ENCODE assay signal across 8 cellular contexts in the genomic region with DNA sequence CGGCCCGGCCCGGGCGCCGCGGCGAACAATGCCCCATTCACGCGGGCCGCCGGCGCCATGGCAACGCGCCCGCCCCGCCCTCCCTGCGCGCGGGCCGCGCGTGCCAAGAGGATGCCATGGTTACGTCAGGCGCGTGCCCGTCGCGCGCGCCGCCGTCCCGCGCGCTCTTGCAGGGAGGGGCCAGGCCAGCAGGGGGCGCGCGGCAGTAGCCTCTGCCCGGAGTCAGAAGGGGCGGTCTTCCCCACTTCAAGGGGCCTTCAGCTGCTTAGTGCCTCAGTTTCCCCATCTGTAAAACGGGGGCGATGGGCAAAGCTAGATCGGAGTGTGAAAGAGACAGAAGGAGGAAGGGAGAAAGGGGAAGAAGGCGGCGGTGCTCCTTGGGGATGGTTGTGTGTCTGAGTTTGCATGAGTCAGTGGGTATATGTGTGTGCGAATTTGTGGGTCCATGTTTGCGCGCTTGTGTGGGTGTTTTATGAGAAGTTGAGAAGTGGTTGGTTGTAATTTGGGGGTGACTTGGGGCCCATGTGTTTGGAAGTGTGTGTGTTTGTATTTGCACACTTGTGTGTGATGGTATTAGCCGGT. TPM values are rescaled to one million over a fixed set of nuclear protein-coding genes. Genes with fewer than 3 reads are reported as not detected.
DNase-seq lines count a peak whose midpoint lies in the region; ATAC-seq, FAIRE-seq and TF ChIP-seq lines count a peak whose summit lies in the region.

No MANE protein-coding gene starts in this region.

- no peaks in the 10 kb centered on the region for H3K79me2 ChIP-seq in keratinocyte (ENCODE audit: control insufficient read depth, insufficient read depth, low read length)

- no peak for TF ChIP-seq EP300 in A549 (IDR thresholded peaks at IDR 0.05)

- CTCF ChIA-PET in A549 (lab: Yijun Ruan, JAX): interaction anchor here (0.6 to 16.3 kb wide), 21 partner anchors 9 to 280 kb away, joined by 3 to 309 read pairs (median 5); no protein-coding TSS in a partner anchor

- POLR2A ChIA-PET in A549 (lab: Yijun Ruan, JAX): interaction anchor here (1.6 kb wide), 1 partner anchor 78 kb away, joined by 5 read pairs; no protein-coding TSS in a partner anchor

- H3K9me1 ChIP-seq in keratinocyte (ENCODE audit: control insufficient read depth, extremely low read depth, insufficient read depth, low read length): no peaks in the 10 kb centered on the region

- TF ChIP-seq RAD21 in A549 (conservative IDR thresholded peaks at IDR 0.05 in 1 of 2, IDR thresholded peaks at IDR 0.05 in 1 of 2): peak; percentile 57 to 76

- no peaks in the 10 kb centered on the region for H4K20me1 ChIP-seq in keratinocyte (ENCODE audit: control insufficient read depth, extremely low read depth, insufficient read depth, low read length)

- H3K27me3 ChIP-seq in breast epithelium: no peaks in the 10 kb centered on the region
- H3K27me3 ChIP-seq in keratinocyte (ENCODE audit: control insufficient read depth, extremely low read depth, insufficient read depth, low read length): no peaks in the 10 kb centered on the region

- intact Hi-C loops in breast epithelium (cut with DNase I; ENCODE audit: low total_unique reads): loop anchor here (1.0 kb wide), 1 partner anchor 106 kb away; no protein-coding TSS in a partner anchor

- ATAC-seq in A549 (peak; percentile 72 to 77), GM18502 (IDR thresholded peaks at IDR 0.05; ENCODE audit: poor library complexity, unreplicated experiment) (peak; percentile 46), HG03439 (IDR thresholded peaks at IDR 0.05; ENCODE audit: unreplicated experiment) (no peak)

- no peak for TF ChIP-seq POLR2A in A549 (IDR thresholded peaks at IDR 0.05; ENCODE audit: low read length)
- no peak for TF ChIP-seq POLR2A in breast epithelium (IDR thresholded peaks at IDR 0.05)

- no peak overlapping the region for H2AFZ ChIP-seq in keratinocyte (ENCODE audit: control insufficient read depth, low read length)

- dilution Hi-C loops in keratinocyte (cut with MboI; ENCODE audit: extremely low pct_ligation_motif_present, low sequenced_read_pairs): no loop called here

- TF ChIP-seq CTCF in A549 (IDR thresholded peaks at IDR 0.05) (peak; percentile 83), WI38 (IDR thresholded peaks at IDR 0.05; ENCODE audit: low read depth, low read length) (peak; percentile 80), breast epithelium (IDR thresholded peaks at IDR 0.05) (peak; percentile 95 to 98 (median 96)), keratinocyte (optimal IDR thresholded peaks at IDR 0.05 in 1 of 3, IDR thresholded peaks at IDR 0.05 in 1 of 3, conservative IDR thresholded peaks at IDR 0.05 in 1 of 3; ENCODE audit: extremely low read depth in 1 of 3, insufficient read depth in 2 of 3, low read length in 3 of 3) (peak; percentile 77 to 91 (median 91))

- H3K4me1 ChIP-seq in A549 (0 out of 3 replicates have a peak, but pooled peaks cover 3% of the 10 kb centered on the region), breast epithelium (peaks cover 0 to 7% of the 10 kb centered on the region in 2 donors), keratinocyte (ENCODE audit: control insufficient read depth, extremely low read depth, insufficient read depth, low read length) (no peaks in the 10 kb centered on the region)

- FAIRE-seq in A549 (lab: Jason Lieb, UNC): no peak
- FAIRE-seq in keratinocyte (lab: Jason Lieb, UNC): no peak

- peak overlapping the region; percentile 80 for H3K4me2 ChIP-seq in A549
- H3K4me2 ChIP-seq in keratinocyte (ENCODE audit: control insufficient read depth, extremely low read depth, insufficient read depth, low read depth, low read length): peak overlapping the region; percentile 41

- H3K9ac ChIP-seq in keratinocyte (ENCODE audit: control insufficient read depth, extremely low read depth, insufficient read depth, low read length): peak overlapping the region; percentile 14

- H3K4me3 ChIP-seq in A549 (peak overlapping the region; percentile 42), WI38 (ENCODE audit: low read depth, low read length) (peak overlapping the region; percentile 48), breast epithelium (peak overlapping the region in 2 of 3 donors; percentile 44 to 53), keratinocyte (ENCODE audit: control insufficient read depth in 2 of 3, extremely low read depth in 1 of 3, insufficient read depth in 2 of 3, low read depth in 1 of 3, low read length in 3 of 3) (peak overlapping the region in 2 of 3 experiments; percentile 7 to 17)

- WGBS in A549 (ENCODE audit: missing lambda C conversion rate): 29% methylated on average over 9 of the region's 49 CpGs

- H3K36me3 ChIP-seq in breast epithelium: no peaks in the 10 kb centered on the region
- no peaks in the 10 kb centered on the region for H3K36me3 ChIP-seq in keratinocyte (ENCODE audit: control insufficient read depth in 2 of 2, extremely low read depth in 1 of 2, insufficient read depth in 2 of 2, low read length in 2 of 2)

- DNase-seq in A549 (ENCODE audit: low read depth in 1 of 2, low spot score in 1 of 2) (peak; percentile 52 to 78), NCI-H1694 treated with DMSO at 0.1 percent for 48 hours (lab: John Stamatoyannopoulos, UW) (peak; percentile 37), breast epithelium (ENCODE audit: low spot score in 2 of 2) (peak; percentile 74 to 78), keratinocyte (ENCODE audit: low read depth, low spot score) (no peak)
- DNase-seq in stimulated activated CD4-positive, alpha-beta T cell treated with anti-CD3 and anti-CD28 coated beads, Interleukin-15, amount 100 ng/mL, for 1 hour (ENCODE audit: low read depth in 1 of 2, low spot score in 1 of 2): peak; percentile 70 to 79

- no peaks in the 10 kb centered on the region for H3K9me3 ChIP-seq in A549
- H3K9me3 ChIP-seq in breast epithelium: no peaks in the 10 kb centered on the region
- no peaks in the 10 kb centered on the region for H3K9me3 ChIP-seq in keratinocyte (ENCODE audit: control insufficient read depth, low read depth, low read length)

- peak overlapping the region; percentile 58 to 84 for H3K27ac ChIP-seq in A549
- H3K27ac ChIP-seq in breast epithelium: peak overlapping the region in 1 of 2 donors; percentile 84
- H3K27ac ChIP-seq in keratinocyte (ENCODE audit: control insufficient read depth, insufficient read depth, low read length): no peak overlapping the region

RNA-seq across cellular contexts. Expression of a gene that starts 11.6 kb away (rescaled TPM):
- polyA plus RNA-seq in A549 (2011; rRNA removed) (0.52 and 1.0 TPM in 2 replicates), A549 (2017; fragmentation: RNase III; extraction: RNeasy Plus Mini Kit Qiagen cat#74134 plus additional on column Dnase treatment) (3.0 to 4.5 TPM (median 3.0 TPM) in 3 replicates), keratinocyte (3.1 to 21.4 TPM (median 5.2 TPM) in 3 replicates)
- 1.1 and 1.5 TPM in 2 replicates for polyA plus RNA-seq in A549 (2012; cell fraction: cytosol; rRNA removed)
- 1.5 and 2.0 TPM in 2 replicates for polyA plus RNA-seq in A549 (2012; cell fraction: nucleus; rRNA removed)
- polyA minus RNA-seq in A549 (2011; rRNA and poly(A)+ RNA removed): 1.1 and 2.5 TPM in 2 replicates
- 10 to 100 TPM; 43.6 to 53.9 (median 52.8) TPM for total RNA-seq in breast epithelium
- 13.1 TPM for polyA plus RNA-seq in keratinocyte (2011; ENCODE audit: low read depth)
- polyA plus RNA-seq in keratinocyte (2011; cell fraction: cytosol; rRNA removed): 8.8 and 19.1 TPM in 2 replicates
- 16.8 and 22.7 TPM in 2 replicates for polyA plus RNA-seq in keratinocyte (2011; cell fraction: nucleus; rRNA removed)
- 11.9 and 50.9 TPM in 2 replicates for polyA plus RNA-seq in keratinocyte (2012; ENCODE audit: low replicate concordance)
- polyA minus RNA-seq in keratinocyte: 8.7 to 101 TPM (median 9.2 TPM) in 3 replicates
- polyA minus RNA-seq in keratinocyte (2011; cell fraction: cytosol; rRNA and poly(A)+ RNA removed): 22.1 TPM
- 9.8 and 16.2 TPM in 2 replicates for polyA minus RNA-seq in keratinocyte (2011; cell fraction: nucleus; rRNA and poly(A)+ RNA removed)

RNA-seq across cellular contexts. Expression of a gene that starts 14.3 kb away (rescaled TPM):
- polyA plus RNA-seq in A549 (2011; rRNA removed) (0.12 and 0.16 TPM in 2 replicates), A549 (2017; fragmentation: RNase III; extraction: RNeasy Plus Mini Kit Qiagen cat#74134 plus additional on column Dnase treatment) (0.12 to 0.21 TPM (median 0.14 TPM) in 3 replicates), keratinocyte (0.09 TPM in 1 of 3 replicates, not detected in the others)
- 0.16 and 0.19 TPM in 2 replicates for polyA plus RNA-seq in A549 (2012; cell fraction: cytosol; rRNA removed)
- polyA plus RNA-seq in A549 (2012; cell fraction: nucleus; rRNA removed): 0.35 and 0.54 TPM in 2 replicates
- 0.08 TPM in 1 of 2 replicates, not detected in the other for polyA minus RNA-seq in A549 (2011; rRNA and poly(A)+ RNA removed)
- total RNA-seq in breast epithelium: not detected
- not detected for polyA plus RNA-seq in keratinocyte (2011; ENCODE audit: low read depth)
- not detected in 2 replicates for polyA plus RNA-seq in keratinocyte (2011; cell fraction: cytosol; rRNA removed)
- 0.06 and 0.08 TPM in 2 replicates for polyA plus RNA-seq in keratinocyte (2011; cell fraction: nucleus; rRNA removed)
- polyA plus RNA-seq in keratinocyte (2012; ENCODE audit: low replicate concordance): 0.06 TPM in 1 of 2 replicates, not detected in the other
- not detected in 3 replicates for polyA minus RNA-seq in keratinocyte
- not detected for polyA minus RNA-seq in keratinocyte (2011; cell fraction: cytosol; rRNA and poly(A)+ RNA removed)
- not detected in 2 replicates for polyA minus RNA-seq in keratinocyte (2011; cell fraction: nucleus; rRNA and poly(A)+ RNA removed)

RNA-seq across cellular contexts. Expression of a gene that starts 26.6 kb away (rescaled TPM):
- polyA plus RNA-seq in A549 (2011; rRNA removed): 18.3 and 26.4 TPM in 2 replicates
- polyA plus RNA-seq in A549 (2012; cell fraction: cytosol; rRNA removed): 74.9 and 82.7 TPM in 2 replicates
- polyA plus RNA-seq in A549 (2012; cell fraction: nucleus; rRNA removed): 37.7 and 45.3 TPM in 2 replicates
- 30.7 to 31.9 TPM (median 31.1 TPM) in 3 replicates for polyA plus RNA-seq in A549 (2017; fragmentation: RNase III; extraction: RNeasy Plus Mini Kit Qiagen cat#74134 plus additional on column Dnase treatment)
- 3.5 and 3.8 TPM in 2 replicates for polyA minus RNA-seq in A549 (2011; rRNA and poly(A)+ RNA removed)
- 10 to 100 TPM; 30.3 to 44.2 (median 31.5) TPM for total RNA-seq in breast epithelium
- polyA plus RNA-seq in keratinocyte: 27.8 to 38.4 TPM (median 35.5 TPM) in 3 replicates
- 22.7 TPM for polyA plus RNA-seq in keratinocyte (2011; ENCODE audit: low read depth)
- polyA plus RNA-seq in keratinocyte (2011; cell fraction: cytosol; rRNA removed): 10.8 and 29.0 TPM in 2 replicates
- 9.8 and 10.6 TPM in 2 replicates for polyA plus RNA-seq in keratinocyte (2011; cell fraction: nucleus; rRNA removed)
- 18.1 and 56.9 TPM in 2 replicates for polyA plus RNA-seq in keratinocyte (2012; ENCODE audit: low replicate concordance)
- polyA minus RNA-seq in keratinocyte: 4.4 to 9.0 TPM (median 4.6 TPM) in 3 replicates
- polyA minus RNA-seq in keratinocyte (2011; cell fraction: cytosol; rRNA and poly(A)+ RNA removed): 43.2 TPM
- polyA minus RNA-seq in keratinocyte (2011; cell fraction: nucleus; rRNA and poly(A)+ RNA removed): 2.9 and 3.7 TPM in 2 replicates

RNA-seq across cellular contexts. Expression of a gene that starts 38.0 kb away (rescaled TPM):
- polyA plus RNA-seq in A549 (2011; rRNA removed): 46.4 and 56.2 TPM in 2 replicates
- 105 and 107 TPM in 2 replicates for polyA plus RNA-seq in A549 (2012; cell fraction: cytosol; rRNA removed)
- 125 and 132 TPM in 2 replicates for polyA plus RNA-seq in A549 (2012; cell fraction: nucleus; rRNA removed)
- polyA plus RNA-seq in A549 (2017; fragmentation: RNase III; extraction: RNeasy Plus Mini Kit Qiagen cat#74134 plus additional on column Dnase treatment): 68.6 to 71.6 TPM (median 71.1 TPM) in 3 replicates
- polyA minus RNA-seq in A549 (2011; rRNA and poly(A)+ RNA removed): 39.3 and 68.6 TPM in 2 replicates
- total RNA-seq in breast epithelium: 10 to 100 TPM; 65.9 to 84.3 (median 66.5) TPM
- polyA plus RNA-seq in keratinocyte: 20.3 to 63.3 TPM (median 23.7 TPM) in 3 replicates
- 51.3 TPM for polyA plus RNA-seq in keratinocyte (2011; ENCODE audit: low read depth)
- 31.9 and 74.2 TPM in 2 replicates for polyA plus RNA-seq in keratinocyte (2011; cell fraction: cytosol; rRNA removed)
- 31.8 and 38.2 TPM in 2 replicates for polyA plus RNA-seq in keratinocyte (2011; cell fraction: nucleus; rRNA removed)
- 106 and 107 TPM in 2 replicates for polyA plus RNA-seq in keratinocyte (2012; ENCODE audit: low replicate concordance)
- 24.7 to 169 TPM (median 25.4 TPM) in 3 replicates for polyA minus RNA-seq in keratinocyte
- polyA minus RNA-seq in keratinocyte (2011; cell fraction: cytosol; rRNA and poly(A)+ RNA removed): 84.4 TPM
- polyA minus RNA-seq in keratinocyte (2011; cell fraction: nucleus; rRNA and poly(A)+ RNA removed): 13.9 and 16.0 TPM in 2 replicates

RNA-seq across cellular contexts. Expression of a gene that starts 45.2 kb away (rescaled TPM):
- polyA plus RNA-seq in A549 (2011; rRNA removed) (356 and 419 TPM in 2 replicates), A549 (2017; fragmentation: RNase III; extraction: RNeasy Plus Mini Kit Qiagen cat#74134 plus additional on column Dnase treatment) (484 to 507 TPM (median 494 TPM) in 3 replicates), keratinocyte (785 to 1,497 TPM (median 899 TPM) in 3 replicates)
- polyA plus RNA-seq in A549 (2012; cell fraction: cytosol; rRNA removed): 378 and 414 TPM in 2 replicates
- polyA plus RNA-seq in A549 (2012; cell fraction: nucleus; rRNA removed): 343 and 404 TPM in 2 replicates
- 427 and 530 TPM in 2 replicates for polyA minus RNA-seq in A549 (2011; rRNA and poly(A)+ RNA removed)
- total RNA-seq in breast epithelium: 100 to 1,000 TPM; 301 to 410 (median 305) TPM
- polyA plus RNA-seq in keratinocyte (2011; ENCODE audit: low read depth): 690 TPM
- polyA plus RNA-seq in keratinocyte (2011; cell fraction: cytosol; rRNA removed): 541 and 590 TPM in 2 replicates
- 847 and 916 TPM in 2 replicates for polyA plus RNA-seq in keratinocyte (2011; cell fraction: nucleus; rRNA removed)
- polyA plus RNA-seq in keratinocyte (2012; ENCODE audit: low replicate concordance): 591 and 1,352 TPM in 2 replicates
- 878 to 1,487 TPM (median 945 TPM) in 3 replicates for polyA minus RNA-seq in keratinocyte
- polyA minus RNA-seq in keratinocyte (2011; cell fraction: cytosol; rRNA and poly(A)+ RNA removed): 831 TPM
- polyA minus RNA-seq in keratinocyte (2011; cell fraction: nucleus; rRNA and poly(A)+ RNA removed): 464 and 627 TPM in 2 replicates
